ENCODE assay signal across 19 cellular contexts in genomic region chr14:71410578-71411279, GRCh38.
DNase-seq lines count a peak whose midpoint lies in the region; ATAC-seq, FAIRE-seq and TF ChIP-seq lines count a peak whose summit lies in the region.
"Had no signal": no experiment of that assay in that cellular context is flagged by ENCODE, and none has a peak within 500 bp of the region (broad histone marks: within the 10 kb centered on the region; RNA-seq: fewer than 3 reads in every experiment).

No MANE protein-coding gene starts in this region.

- no peaks in the 10 kb centered on the region for H4K20me1 ChIP-seq in HepG2 (ENCODE audit: insufficient read depth, low read length)

- H3K27ac ChIP-seq in HepG2 (ENCODE audit: extremely low read length, insufficient read depth, low read length) (peak overlapping the region; percentile 15), right lobe of liver (no peak overlapping the region), RWPE2 (ENCODE audit: poor library complexity, severe bottlenecking) (peak overlapping the region; percentile 20), tibial artery (peak overlapping the region; percentile 60 to 63)
- H3K27ac ChIP-seq: KMS-11 had no signal

- in situ Hi-C loops in HepG2 (cut with HindIII; ENCODE audit: extremely low pct_ligation_motif_present, low pct_unique_long_range_greater_than_20kb), result no loop called here

- no peaks in the 10 kb centered on the region for H3K9me3 ChIP-seq in HepG2 (ENCODE audit: low read length)
- no peaks in the 10 kb centered on the region for H3K9me3 ChIP-seq in right lobe of liver
- no peaks in the 10 kb centered on the region for H3K9me3 ChIP-seq in RWPE2 (ENCODE audit: severe bottlenecking)
- H3K9me3 ChIP-seq in tibial artery, result no peaks in the 10 kb centered on the region
- H3K9me3 ChIP-seq: testis had no signal

- no peak overlapping the region for H2AFZ ChIP-seq in HepG2 (ENCODE audit: low read length)

- no peak for FAIRE-seq in HepG2 (lab: Jason Lieb, UNC)

- POLR2A ChIA-PET in HepG2 (lab: Yijun Ruan, JAX), result no interaction called here

- no peak overlapping the region for H3K9ac ChIP-seq in HepG2 (ENCODE audit: insufficient read depth, low read depth, low read length)
- H3K9ac ChIP-seq: KMS-11 had no signal

- no peak overlapping the region for H3K4me2 ChIP-seq in HepG2 (ENCODE audit: low read depth, low read length)
- H3K4me2 ChIP-seq: KMS-11 had no signal

- no peak for ATAC-seq in HepG2
- ATAC-seq in right lobe of liver, result no peak
- ATAC-seq in RWPE2 (ENCODE audit: low read depth), result no peak
- ATAC-seq in GM21367 (IDR thresholded peaks at IDR 0.05; ENCODE audit: unreplicated experiment), result no peak

- H3K4me3 ChIP-seq in HepG2 (replicated peaks in 1 of 3; ENCODE audit: insufficient read depth in 1 of 3, low read depth in 2 of 3, low read length in 3 of 3), result no peak overlapping the region
- H3K4me3 ChIP-seq in right lobe of liver, result no peak overlapping the region
- no peak overlapping the region for H3K4me3 ChIP-seq in RWPE2 (ENCODE audit: severe bottlenecking)
- no peak overlapping the region for H3K4me3 ChIP-seq in tibial artery
- H3K4me3 ChIP-seq: testis had no signal

- TF ChIP-seq CTCF in HepG2 (CRISPR knock-in tag; IDR thresholded peaks at IDR 0.05) (no peak), right lobe of liver (IDR thresholded peaks at IDR 0.05) (no peak), RWPE2 (IDR thresholded peaks at IDR 0.05; ENCODE audit: poor library complexity, severe bottlenecking) (no peak), tibial artery (IDR thresholded peaks at IDR 0.05) (no peak)

- no peak for TF ChIP-seq RAD21 in HepG2 (CRISPR knock-in tag; IDR thresholded peaks at IDR 0.05)

- BruUV-seq in HepG2 (replicated peaks; lab: Mats Ljungman, UMichigan), result no TSS peak

- H3K79me2 ChIP-seq in HepG2 (ENCODE audit: insufficient read depth, low read length), result no peaks in the 10 kb centered on the region

- CTCF ChIA-PET in HepG2 (lab: Yijun Ruan, JAX; ENCODE audit: low intra/inter-chr PET ratio, low total read pairs), result no interaction called here

- H3K4me1 ChIP-seq in HepG2 (ENCODE audit: insufficient read depth, low read length) (peaks cover 13% of the 10 kb centered on the region), right lobe of liver (peaks cover 0 to 13% (median 0%) of the 10 kb centered on the region in 4 donors), RWPE2 (ENCODE audit: insufficient read depth, poor library complexity, severe bottlenecking) (peaks cover 31% of the 10 kb centered on the region), tibial artery (peaks cover 4 to 70% (median 33%) of the 10 kb centered on the region in 4 donors)

- TF ChIP-seq EP300 in HepG2 (IDR thresholded peaks at IDR 0.05; ENCODE audit: low read depth in 2 of 2, low read length in 2 of 2) (no peak), HepG2 (CRISPR knock-in tag; IDR thresholded peaks at IDR 0.05; ENCODE audit: borderline replicate concordance) (no peak)

- no peaks in the 10 kb centered on the region for H3K27me3 ChIP-seq in HepG2 (ENCODE audit: control insufficient read depth in 1 of 2, insufficient read depth in 2 of 2, low read length in 2 of 2)
- H3K27me3 ChIP-seq in right lobe of liver, result no peaks in the 10 kb centered on the region
- H3K27me3 ChIP-seq in RWPE2 (ENCODE audit: insufficient read depth, poor library complexity, severe bottlenecking), result no peaks in the 10 kb centered on the region
- H3K27me3 ChIP-seq in tibial artery, result no peaks in the 10 kb centered on the region
- H3K27me3 ChIP-seq: testis had no signal

- intact Hi-C loops in HepG2 (cut with micrococcal nuclease; ENCODE audit: unreplicated experiment), result no loop called here
- intact Hi-C loops in right lobe of liver (cut with DNase I), result no loop called here
- intact Hi-C loops in tibial artery (cut with DNase I; ENCODE audit: low total_unique reads), result no loop called here

- DNase-seq in HepG2 (ENCODE audit: low spot score) (no peak), right lobe of liver (no peak), RWPE2 (ENCODE audit: low spot score) (no peak), fibroblast of gingiva (ENCODE audit: low read depth) (peak; percentile 54), tibial artery (no peak), NCI-H1417 (lab: John Stamatoyannopoulos, UW) (no peak)
- DNase-seq: activated CD4-positive, alpha-beta T cell treated with anti-CD3 and anti-CD28 coated beads, Interleukin-2, amount 50 U/mL, for 1 hour; CD4-positive, alpha-beta T cell; effector CD8-positive, alpha-beta T cell; H9; islet precursor cell; NCI-H1930; NCI-H345; NCI-H82; nephron progenitor cell; OCI-M1; testis had no signal

- WGBS in HepG2 (ENCODE audit: low lambda C conversion rate), result 93% methylated on average over 5 of the region's 5 CpGs
- 94% methylated on average over 5 of the region's 5 CpGs for WGBS in right lobe of liver (ENCODE audit: insufficient coverage, low coverage, low lambda C conversion rate, missing lambda C conversion rate)

- TF ChIP-seq POLR2A in HepG2 (IDR thresholded peaks at IDR 0.05; ENCODE audit: insufficient read depth in 1 of 2, low read depth in 2 of 2, low read length in 2 of 2) (no peak), right lobe of liver (IDR thresholded peaks at IDR 0.05) (no peak)

- no peaks in the 10 kb centered on the region for H3K36me3 ChIP-seq in HepG2 (replicated peaks in 1 of 2; ENCODE audit: control insufficient read depth in 1 of 2, insufficient read depth in 2 of 2, low read length in 2 of 2)
- no peaks in the 10 kb centered on the region for H3K36me3 ChIP-seq in right lobe of liver
- H3K36me3 ChIP-seq in RWPE2 (ENCODE audit: low read depth), result peaks cover 5% of the 10 kb centered on the region; the same call in 1 of the 2 replicates
- no peaks in the 10 kb centered on the region for H3K36me3 ChIP-seq in tibial artery

TF ChIP-seq in HepG2, 621 proteins besides CTCF, POLR2A, EP300 and RAD21 (continues in another document):
- TF ChIP-seq ZNF33B (CRISPR knock-in tag; IDR thresholded peaks at IDR 0.05) (no peak), ZNF33A (CRISPR knock-in tag; IDR thresholded peaks at IDR 0.05; ENCODE audit: borderline replicate concordance) (no peak), ZNF232 (CRISPR knock-in tag; IDR thresholded peaks at IDR 0.05; ENCODE audit: borderline replicate concordance) (no peak), GATA4 (IDR thresholded peaks at IDR 0.05; ENCODE audit: borderline replicate concordance, low read depth) (no peak), ZNF563 (CRISPR knock-in tag; IDR thresholded peaks at IDR 0.05) (no peak), ZNF3 (CRISPR knock-in tag; IDR thresholded peaks at IDR 0.05) (no peak), KDM2A (CRISPR knock-in tag; IDR thresholded peaks at IDR 0.05; ENCODE audit: borderline replicate concordance, low read depth) (no peak)
- TF ChIP-seq, protein P1, sequence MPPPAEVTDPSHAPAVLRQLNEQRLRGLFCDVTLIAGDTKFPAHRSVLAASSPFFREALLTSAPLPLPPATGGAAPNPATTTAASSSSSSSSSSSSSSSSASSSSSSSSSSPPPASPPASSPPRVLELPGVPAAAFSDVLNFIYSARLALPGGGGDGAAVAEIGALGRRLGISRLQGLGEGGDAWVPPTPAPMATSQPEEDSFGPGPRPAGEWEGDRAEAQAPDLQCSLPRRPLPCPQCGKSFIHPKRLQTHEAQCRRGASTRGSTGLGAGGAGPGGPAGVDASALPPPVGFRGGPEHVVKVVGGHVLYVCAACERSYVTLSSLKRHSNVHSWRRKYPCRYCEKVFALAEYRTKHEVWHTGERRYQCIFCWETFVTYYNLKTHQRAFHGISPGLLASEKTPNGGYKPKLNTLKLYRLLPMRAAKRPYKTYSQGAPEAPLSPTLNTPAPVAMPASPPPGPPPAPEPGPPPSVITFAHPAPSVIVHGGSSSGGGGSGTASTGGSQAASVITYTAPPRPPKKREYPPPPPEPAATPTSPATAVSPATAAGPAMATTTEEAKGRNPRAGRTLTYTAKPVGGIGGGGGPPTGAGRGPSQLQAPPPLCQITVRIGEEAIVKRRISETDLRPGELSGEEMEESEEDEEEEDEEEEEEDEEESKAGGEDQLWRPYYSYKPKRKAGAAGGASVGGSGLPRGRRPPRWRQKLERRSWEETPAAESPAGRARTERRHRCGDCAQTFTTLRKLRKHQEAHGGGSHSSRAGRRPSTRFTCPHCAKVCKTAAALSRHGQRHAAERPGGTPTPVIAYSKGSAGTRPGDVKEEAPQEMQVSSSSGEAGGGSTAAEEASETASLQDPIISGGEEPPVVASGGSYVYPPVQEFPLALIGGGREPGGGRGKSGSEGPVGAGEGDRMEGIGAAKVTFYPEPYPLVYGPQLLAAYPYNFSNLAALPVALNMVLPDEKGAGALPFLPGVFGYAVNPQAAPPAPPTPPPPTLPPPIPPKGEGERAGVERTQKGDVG (CRISPR knock-in tag; IDR thresholded peaks at IDR 0.05; ENCODE audit: borderline replicate concordance), result no peak
- TF ChIP-seq, protein P2, sequence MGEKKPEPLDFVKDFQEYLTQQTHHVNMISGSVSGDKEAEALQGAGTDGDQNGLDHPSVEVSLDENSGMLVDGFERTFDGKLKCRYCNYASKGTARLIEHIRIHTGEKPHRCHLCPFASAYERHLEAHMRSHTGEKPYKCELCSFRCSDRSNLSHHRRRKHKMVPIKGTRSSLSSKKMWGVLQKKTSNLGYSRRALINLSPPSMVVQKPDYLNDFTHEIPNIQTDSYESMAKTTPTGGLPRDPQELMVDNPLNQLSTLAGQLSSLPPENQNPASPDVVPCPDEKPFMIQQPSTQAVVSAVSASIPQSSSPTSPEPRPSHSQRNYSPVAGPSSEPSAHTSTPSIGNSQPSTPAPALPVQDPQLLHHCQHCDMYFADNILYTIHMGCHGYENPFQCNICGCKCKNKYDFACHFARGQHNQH (CRISPR knock-in tag; IDR thresholded peaks at IDR 0.05), result no peak

Comparison
In these comparisons a context has a peak if more than half of its experiments do, and no peak if none do; other contexts are left out.
1. H3K27ac ChIP-seq: peak in HepG2 (single experiment), RWPE2 (single experiment) and tibial artery (2 of 2); none in right lobe of liver (0 of 3).